Comparison of ENCODE assay signal across 21 cellular contexts in the genomic region with DNA sequence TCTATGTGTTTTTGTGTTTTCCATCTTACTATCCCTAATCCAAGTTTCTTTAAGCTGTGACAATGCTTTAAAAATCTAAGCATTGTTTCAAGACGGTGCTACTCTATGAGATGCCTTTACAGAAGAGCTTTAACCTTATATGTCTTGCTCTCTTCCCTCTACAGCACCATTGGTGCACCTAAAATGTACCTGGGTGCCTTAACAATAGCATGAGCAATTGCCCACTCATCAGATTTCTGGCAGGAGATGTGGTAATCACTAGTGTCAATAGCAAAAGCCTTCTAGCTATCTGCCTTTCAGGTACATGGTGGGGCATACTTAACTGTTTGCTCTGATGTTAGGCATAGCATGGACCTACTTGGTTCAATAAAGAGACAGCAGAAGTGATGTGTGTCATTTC.
"Had no signal": no experiment of that assay in that cellular context is flagged by ENCODE, and none has a peak within 500 bp of the region (broad histone marks: within the 10 kb centered on the region; RNA-seq: fewer than 3 reads in every experiment).

No MANE protein-coding gene starts in this region.

- H3K27ac Mint-ChIP-seq: naive thymus-derived CD8-positive, alpha-beta T cell; stimulated activated effector memory CD8-positive, alpha-beta T cell treated with anti-CD3 and anti-CD28 coated beads, Interleukin-12 subunit alpha, Interleukin-12 subunit beta, amount 100 ng/mL, for 72 hours; stimulated activated naive CD8-positive, alpha-beta T cell treated with anti-CD3 and anti-CD28 coated beads, Interleukin-15, Interleukin-2, amounts not matched to agents 100 ng/mL and 50 ng/mL, for 24 hours had no signal

- DNase-seq: cortex of kidney; effector CD8-positive, alpha-beta T cell; esophagus squamous epithelium; foreskin fibroblast; kidney glomerular epithelial cell; mucosa of descending colon; naive thymus-derived CD8-positive, alpha-beta T cell; psoas muscle; retina; right lobe of liver; stimulated activated CD4-positive, alpha-beta T cell treated with anti-CD3 and anti-CD28 coated beads, Interleukin-4, amount 100 ng/mL, for 1 hour; stimulated activated CD8-positive, alpha-beta memory T cell treated with anti-CD3 and anti-CD28 coated beads, Interleukin-4, amount 100 ng/mL, for 48 hours; testis had no signal

- H3K27me3 Mint-ChIP-seq: stimulated activated naive CD8-positive, alpha-beta T cell treated with anti-CD3 and anti-CD28 coated beads, Interleukin-15, Interleukin-2, amounts not matched to agents 100 ng/mL and 50 ng/mL, for 24 hours had no signal

- H3K27me3 ChIP-seq: dorsolateral prefrontal cortex, neutrophil, right lobe of liver, testis, tibial nerve, upper lobe of right lung, vagina had no signal

- ATAC-seq: left lobe of liver; mucosa of descending colon; naive thymus-derived CD8-positive, alpha-beta T cell; psoas muscle; right lobe of liver; stimulated activated effector memory CD8-positive, alpha-beta T cell treated with anti-CD3 and anti-CD28 coated beads, Interleukin-12 subunit alpha, Interleukin-12 subunit beta, amount 100 ng/mL, for 72 hours had no signal

- H3K4me1 ChIP-seq: esophagus squamous epithelium, psoas muscle, right lobe of liver, testis, tibial nerve, vagina had no signal

- H3K4me1 Mint-ChIP-seq: naive thymus-derived CD8-positive, alpha-beta T cell; stimulated activated effector memory CD8-positive, alpha-beta T cell treated with anti-CD3 and anti-CD28 coated beads, Interleukin-12 subunit alpha, Interleukin-12 subunit beta, amount 100 ng/mL, for 72 hours had no signal

- H3K27ac ChIP-seq: esophagus squamous epithelium, neutrophil, psoas muscle, right lobe of liver, testis, tibial nerve, upper lobe of right lung, vagina had no signal

- H3K36me3 ChIP-seq: esophagus squamous epithelium, neutrophil, right lobe of liver, tibial nerve, upper lobe of right lung, vagina had no signal

- H3K9me3 Mint-ChIP-seq: naive thymus-derived CD8-positive, alpha-beta T cell; stimulated activated effector memory CD8-positive, alpha-beta T cell treated with anti-CD3 and anti-CD28 coated beads, Interleukin-12 subunit alpha, Interleukin-12 subunit beta, amount 100 ng/mL, for 72 hours; stimulated activated naive CD8-positive, alpha-beta T cell treated with anti-CD3 and anti-CD28 coated beads, Interleukin-15, Interleukin-2, amounts not matched to agents 100 ng/mL and 50 ng/mL, for 24 hours had no signal

- H3K9me3 ChIP-seq: esophagus squamous epithelium, mucosa of descending colon, neutrophil, psoas muscle, right lobe of liver, testis, tibial nerve, upper lobe of right lung, vagina had no signal

- H3K4me3 Mint-ChIP-seq: naive thymus-derived CD8-positive, alpha-beta T cell; stimulated activated effector memory CD8-positive, alpha-beta T cell treated with anti-CD3 and anti-CD28 coated beads, Interleukin-12 subunit alpha, Interleukin-12 subunit beta, amount 100 ng/mL, for 72 hours; stimulated activated naive CD8-positive, alpha-beta T cell treated with anti-CD3 and anti-CD28 coated beads, Interleukin-15, Interleukin-2, amounts not matched to agents 100 ng/mL and 50 ng/mL, for 24 hours had no signal

- H3K4me3 ChIP-seq: dorsolateral prefrontal cortex, esophagus squamous epithelium, mucosa of descending colon, psoas muscle, right lobe of liver, testis, tibial nerve, upper lobe of right lung, vagina had no signal
